ENCODE assay signal across 14 cellular contexts in genomic region chr10:88232029-88232895, GRCh38.
DNase-seq lines count a peak whose midpoint lies in the region; ATAC-seq and TF ChIP-seq lines count a peak whose summit lies in the region.
"Had no signal": no experiment of that assay in that cellular context is flagged by ENCODE, and none has a peak within 500 bp of the region (broad histone marks: within the 10 kb centered on the region; RNA-seq: fewer than 3 reads in every experiment).

No MANE protein-coding gene starts in this region.

- no peak overlapping the region for H3K9ac ChIP-seq in PC-3 (ENCODE audit: low read length)

- peak; percentile 1 for DNase-seq in A673 (ENCODE audit: low spot score)
- DNase-seq in MG63, result peak; percentile 43
- DNase-seq in fibroblast of pulmonary artery (ENCODE audit: low read depth), result peak; percentile 90
- DNase-seq in omental fat pad (ENCODE audit: low spot score), result peak; percentile 67
- DNase-seq in PC-3, result no peak
- no peak for DNase-seq in GDM1 (lab: John Stamatoyannopoulos, UW)
- DNase-seq: activated CD4-positive, alpha-beta T cell treated with anti-CD3 and anti-CD28 coated beads, Interleukin-2, amount 10 ng/mL, durations not matched to agents 24 days and 14 days; activated effector memory CD4-positive, alpha-beta T cell treated with Interleukin-2 at 50 U/mL for 16 hours; cortex of kidney; NCI-H1105; NCI-H748 treated with DMSO at 0.1 percent for 48 hours had no signal

- CTCF ChIA-PET in A673 (lab: Charles Lee) (no interaction called here), PC-3 (lab: Charles Lee) (no interaction called here)

- ATAC-seq in omental fat pad (ENCODE audit: low FRiP score) (no peak), GM21515 (IDR thresholded peaks at IDR 0.05; ENCODE audit: unreplicated experiment) (no peak), HG03520 (IDR thresholded peaks at IDR 0.05; ENCODE audit: unreplicated experiment) (no peak), PC-3 (no peak)

- H4K20me1 ChIP-seq in PC-3 (ENCODE audit: low read length), result no peaks in the 10 kb centered on the region

- no peak overlapping the region for H2AFZ ChIP-seq in PC-3 (ENCODE audit: low read length)
- H2AFZ ChIP-seq: hepatocyte had no signal

- POLR2A ChIA-PET in A673 (lab: Charles Lee; ENCODE audit: low non-redundant PET), result no interaction called here
- POLR2A ChIA-PET in PC-3 (lab: Charles Lee; ENCODE audit: unreplicated experiment), result no interaction called here

- H3K9me3 ChIP-seq in A673 (ENCODE audit: low read depth, low read length, poor library complexity, severe bottlenecking), result no peaks in the 10 kb centered on the region
- H3K9me3 ChIP-seq in MG63, result no peaks in the 10 kb centered on the region
- no peaks in the 10 kb centered on the region for H3K9me3 ChIP-seq in PC-3 (ENCODE audit: low read length)

- no peak overlapping the region for H3K27ac ChIP-seq in A673 (ENCODE audit: low read depth, low read length, poor library complexity, severe bottlenecking)
- H3K27ac ChIP-seq in PC-3 (ENCODE audit: low read length), result no peak overlapping the region

- no peaks in the 10 kb centered on the region for H3F3A ChIP-seq in PC-3 (ENCODE audit: low read length, unreplicated experiment)

- TF ChIP-seq CTCF in A673 (conservative IDR thresholded peaks at IDR 0.05; ENCODE audit: low read depth, low read length) (no peak), fibroblast of pulmonary artery (IDR thresholded peaks at IDR 0.05; ENCODE audit: low read length, missing control alignments) (no peak), omental fat pad (IDR thresholded peaks at IDR 0.05) (no peak), PC-3 (conservative IDR thresholded peaks at IDR 0.05; ENCODE audit: low read depth, low read length) (no peak)

- H3K4me2 ChIP-seq in PC-3 (ENCODE audit: low read length), result no peak overlapping the region
- H3K4me2 ChIP-seq: hepatocyte had no signal

- intact Hi-C loops in A673 (cut with micrococcal nuclease; ENCODE audit: unreplicated experiment) (no loop called here), PC-3 (cut with micrococcal nuclease) (no loop called here)

- H3K79me2 ChIP-seq in PC-3 (ENCODE audit: low read length), result no peaks in the 10 kb centered on the region
- H3K79me2 ChIP-seq: hepatocyte had no signal

- H3K4me3 ChIP-seq in A673 (ENCODE audit: low read depth, low read length, poor library complexity, severe bottlenecking) (no peak overlapping the region), MG63 (no peak overlapping the region), fibroblast of pulmonary artery (replicated peaks; ENCODE audit: low read depth, low read length) (no peak overlapping the region), PC-3 (ENCODE audit: low read length) (no peak overlapping the region)
- H3K4me3 ChIP-seq: hepatocyte had no signal

- H3K9me2 ChIP-seq in PC-3 (replicated peaks; ENCODE audit: low read length), result no peaks in the 10 kb centered on the region

- no peaks in the 10 kb centered on the region for H3K4me1 ChIP-seq in A673 (ENCODE audit: insufficient read depth, low read length, poor library complexity, severe bottlenecking)
- no peaks in the 10 kb centered on the region for H3K4me1 ChIP-seq in PC-3 (ENCODE audit: insufficient read depth, low read length)

- H3K27me3 ChIP-seq in A673 (replicated peaks; ENCODE audit: insufficient read depth, low read depth, low read length, poor library complexity) (no peaks in the 10 kb centered on the region), MG63 (no peaks in the 10 kb centered on the region), PC-3 (ENCODE audit: low read length) (no peaks in the 10 kb centered on the region)
- H3K27me3 ChIP-seq: hepatocyte had no signal

- no TSS peak for BruUV-seq in A673 (replicated peaks; lab: Mats Ljungman, UMichigan)
- no TSS peak for BruUV-seq in PC-3 (replicated peaks; lab: Mats Ljungman, UMichigan)

- H3K36me3 ChIP-seq in A673 (ENCODE audit: insufficient read depth, low read length, poor library complexity, severe bottlenecking), result no peaks in the 10 kb centered on the region
- H3K36me3 ChIP-seq in MG63, result no peaks in the 10 kb centered on the region
- H3K36me3 ChIP-seq in PC-3 (ENCODE audit: low read depth, low read length), result no peaks in the 10 kb centered on the region

Comparison
In these comparisons a context has a peak if more than half of its experiments do, and no peak if none do; other contexts are left out.
1. DNase-seq: peak in A673 (single experiment), MG63 (single experiment), fibroblast of pulmonary artery (single experiment) and omental fat pad (single experiment); none in PC-3 (single experiment) and GDM1 (single experiment).